In the genomic region with DNA sequence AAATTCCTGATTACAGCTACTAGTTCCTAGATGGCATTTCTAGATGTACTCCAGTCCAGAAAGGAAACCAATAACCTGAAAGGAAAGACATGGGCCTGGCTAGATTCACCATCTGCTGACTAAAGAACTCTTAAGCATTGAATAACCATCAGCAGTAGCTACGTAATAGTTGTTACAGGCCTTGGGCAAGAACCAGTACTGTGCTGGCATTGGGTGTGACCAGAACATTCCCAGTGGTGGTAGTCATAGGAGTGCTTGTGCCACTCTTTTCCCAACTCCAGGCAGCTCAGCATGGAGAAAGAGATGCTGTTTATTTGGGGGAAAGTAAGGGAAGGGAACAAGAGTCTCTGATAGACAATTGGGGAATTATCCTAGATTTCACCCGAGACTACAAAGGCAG, we compare ENCODE assay signal across 17 cellular contexts.
A peak's percentile ranks its signal among the peaks of the same experiment; 100 is the strongest.
DNase-seq lines count a peak whose midpoint lies in the region; TF ChIP-seq lines count a peak whose summit lies in the region.
"Had no signal": no experiment of that assay in that cellular context is flagged by ENCODE, and none has a peak within 500 bp of the region (broad histone marks: within the 10 kb centered on the region; RNA-seq: fewer than 3 reads in every experiment).

No MANE protein-coding gene starts in this region.

- H3K4me3 ChIP-seq in epithelial cell of proximal tubule (ENCODE audit: low read depth, low read length) = no peak overlapping the region
- no peak overlapping the region for H3K4me3 ChIP-seq in smooth muscle cell
- H3K4me3 ChIP-seq: body of pancreas, ovary had no signal

- no peaks in the 10 kb centered on the region for H3K9me3 ChIP-seq in smooth muscle cell (replicated peaks; ENCODE audit: low read depth)
- H3K9me3 ChIP-seq: body of pancreas, ovary had no signal

- H3K27ac ChIP-seq in smooth muscle cell (ENCODE audit: low read depth) = no peak overlapping the region
- H3K27ac ChIP-seq: C4-2B, ovary had no signal

- peaks cover 13% of the 10 kb centered on the region for H3K36me3 Mint-ChIP-seq in osteocyte (ENCODE audit: unreplicated experiment)
- H3K36me3 Mint-ChIP-seq: activated CD4-positive, alpha-beta memory T cell treated with anti-CD3 and anti-CD28 coated beads for 36 hours had no signal

- no peaks in the 10 kb centered on the region for H4K20me1 ChIP-seq in smooth muscle cell (ENCODE audit: low read depth)

- no peak for TF ChIP-seq CTCF in epithelial cell of proximal tubule (conservative IDR thresholded peaks at IDR 0.05; ENCODE audit: low read depth, low read length)
- TF ChIP-seq CTCF in osteocyte (IDR thresholded peaks at IDR 0.05) = no peak
- no peak for TF ChIP-seq CTCF in smooth muscle cell (IDR thresholded peaks at IDR 0.05; ENCODE audit: borderline replicate concordance, insufficient read depth, poor library complexity, severe bottlenecking)

- DNase-seq in EH (ENCODE audit: low read depth) = peak; percentile 82
- peak; percentile 78 for DNase-seq in NCI-H460 (ENCODE audit: extremely low read depth, low read depth)
- peak; percentile 38 for DNase-seq in epithelial cell of proximal tubule (ENCODE audit: low read depth)
- no peak for DNase-seq in osteocyte (ENCODE audit: extremely low spot score, unreplicated experiment)
- no peak for DNase-seq in stimulated activated CD4-positive, alpha-beta T cell treated with anti-CD3 and anti-CD28 coated beads, Interleukin-15, amount 100 ng/mL, for 24 hours
- no peak for DNase-seq in SKM-1 (lab: John Stamatoyannopoulos, UW; ENCODE audit: unreplicated experiment)
- no peak for DNase-seq in NCI-H748 (lab: John Stamatoyannopoulos, UW; ENCODE audit: unreplicated experiment)
- DNase-seq in smooth muscle cell (lab: John Stamatoyannopoulos, UW; ENCODE audit: unreplicated experiment) = no peak
- DNase-seq: activated CD4-positive, alpha-beta memory T cell treated with anti-CD3 and anti-CD28 coated beads for 36 hours; activated effector memory CD4-positive, alpha-beta T cell treated with Interleukin-2 at 50 U/mL for 16 hours; DND-41; effector CD4-positive, alpha-beta T cell; islet precursor cell; NCI-H2081 treated with DMSO at 0.1 percent for 48 hours; ovary had no signal

- H3K27me3 ChIP-seq in smooth muscle cell (ENCODE audit: low read depth) = no peaks in the 10 kb centered on the region
- H3K27me3 ChIP-seq: body of pancreas, ovary had no signal

- no peak overlapping the region for H3K9ac ChIP-seq in smooth muscle cell (ENCODE audit: low read depth)

- H3K27me3 Mint-ChIP-seq in osteocyte (ENCODE audit: unreplicated experiment) = no peaks in the 10 kb centered on the region
- H3K27me3 Mint-ChIP-seq: activated CD4-positive, alpha-beta memory T cell treated with anti-CD3 and anti-CD28 coated beads for 36 hours had no signal

- peaks cover 9% of the 10 kb centered on the region for H3K4me1 Mint-ChIP-seq in osteocyte (ENCODE audit: unreplicated experiment)

- no peaks in the 10 kb centered on the region for H3K79me2 ChIP-seq in smooth muscle cell (ENCODE audit: low read depth)

- no peak overlapping the region for H3K4me2 ChIP-seq in smooth muscle cell

- no peaks in the 10 kb centered on the region for H3K4me1 ChIP-seq in smooth muscle cell (ENCODE audit: low read depth)

- no peak overlapping the region for H2AFZ ChIP-seq in smooth muscle cell (ENCODE audit: low read depth)

- WGBS in smooth muscle cell (ENCODE audit: low lambda C conversion rate) = 78% methylated on average over 2 of the region's 2 CpGs

- no peaks in the 10 kb centered on the region for H3K36me3 ChIP-seq in smooth muscle cell (ENCODE audit: low read depth)
- H3K36me3 ChIP-seq: ovary had no signal

- H3F3A ChIP-seq in smooth muscle cell (ENCODE audit: low read depth) = no peaks in the 10 kb centered on the region

- H3K9me3 Mint-ChIP-seq in osteocyte (ENCODE audit: unreplicated experiment) = peaks cover 41% of the 10 kb centered on the region
- H3K9me3 Mint-ChIP-seq: activated CD4-positive, alpha-beta memory T cell treated with anti-CD3 and anti-CD28 coated beads for 36 hours had no signal

- peak overlapping the region; percentile 5 for H3K27ac Mint-ChIP-seq in osteocyte (ENCODE audit: unreplicated experiment)
- H3K27ac Mint-ChIP-seq: activated CD4-positive, alpha-beta memory T cell treated with anti-CD3 and anti-CD28 coated beads for 36 hours had no signal

- no peak overlapping the region for H3K4me3 Mint-ChIP-seq in osteocyte (ENCODE audit: unreplicated experiment)
- H3K4me3 Mint-ChIP-seq: activated CD4-positive, alpha-beta memory T cell treated with anti-CD3 and anti-CD28 coated beads for 36 hours had no signal

Comparison
In these comparisons a context has a peak if more than half of its experiments do, and no peak if none do; other contexts are left out.
1. DNase-seq: peak in EH (single experiment), NCI-H460 (single experiment) and epithelial cell of proximal tubule (single experiment); none in osteocyte (single experiment), stimulated activated CD4-positive, alpha-beta T cell treated with anti-CD3 and anti-CD28 coated beads, Interleukin-15, amount 100 ng/mL, for 24 hours (single experiment), SKM-1 (single experiment), NCI-H748 (single experiment) and smooth muscle cell (single experiment).